Comparison of ENCODE assay signal across 10 cellular contexts in genomic region chr2:235659767-235660322, GRCh38.
DNase-seq lines count a peak whose midpoint lies in the region; ATAC-seq and TF ChIP-seq lines count a peak whose summit lies in the region.
"Had no signal": no experiment of that assay in that cellular context is flagged by ENCODE, and none has a peak within 500 bp of the region (broad histone marks: within the 10 kb centered on the region; RNA-seq: fewer than 3 reads in every experiment).

No MANE protein-coding gene starts in this region.

- H3K27ac Mint-ChIP-seq in CD14-positive monocyte (no peak overlapping the region), T-cell (no peak overlapping the region)

- no peak for TF ChIP-seq CTCF in fibroblast of pulmonary artery (IDR thresholded peaks at IDR 0.05; ENCODE audit: low read length, missing control alignments)
- no peak for TF ChIP-seq CTCF in CD14-positive monocyte (IDR thresholded peaks at IDR 0.05)

- H3K27me3 ChIP-seq in SJSA1 (replicated peaks) = no peaks in the 10 kb centered on the region
- H3K27me3 ChIP-seq in skeletal muscle satellite cell (ENCODE audit: control insufficient read depth, insufficient read depth, low read length) = no peaks in the 10 kb centered on the region
- H3K27me3 ChIP-seq: adrenal gland had no signal

- intact Hi-C loops in CD14-positive monocyte (cut with micrococcal nuclease) = no loop called here

- ATAC-seq in T-cell (replicated peaks in 1 of 4) (no peak), GM18870 (IDR thresholded peaks at IDR 0.05; ENCODE audit: unreplicated experiment) (no peak), HG03039 (IDR thresholded peaks at IDR 0.05; ENCODE audit: unreplicated experiment) (no peak)

- H3K9me3 ChIP-seq in SJSA1 (replicated peaks) = no peaks in the 10 kb centered on the region
- H3K9me3 ChIP-seq in skeletal muscle satellite cell (replicated peaks; ENCODE audit: low read length) = no peaks in the 10 kb centered on the region
- H3K9me3 ChIP-seq: adrenal gland had no signal

- H3K4me2 ChIP-seq in skeletal muscle satellite cell (ENCODE audit: low read length) = peak overlapping the region; percentile 70

- POLR2A ChIA-PET in T-cell (lab: Charles Lee) = no interaction called here

- H3K9me3 Mint-ChIP-seq in CD14-positive monocyte (peaks cover 0 to 3% (median 0%) of the 10 kb centered on the region in 7 donors), T-cell (no peaks in the 10 kb centered on the region)

- H3K27ac ChIP-seq in SJSA1 = peak overlapping the region; percentile 51; the same call in 1 of the 2 replicates

- CTCF ChIA-PET in T-cell (lab: Charles Lee) = no interaction called here

- H3K36me3 ChIP-seq in SJSA1 = no peaks in the 10 kb centered on the region
- no peaks in the 10 kb centered on the region for H3K36me3 ChIP-seq in skeletal muscle satellite cell (ENCODE audit: insufficient read depth, low read length)
- H3K36me3 ChIP-seq: adrenal gland had no signal

- peak overlapping the region; percentile 9 for H3K9ac ChIP-seq in skeletal muscle satellite cell (ENCODE audit: low read depth, low read length)

- H3K4me1 Mint-ChIP-seq in CD14-positive monocyte = no peaks in the 10 kb centered on the region
- H3K4me1 Mint-ChIP-seq in T-cell = no peaks in the 10 kb centered on the region

- peak; percentile 69 for DNase-seq in GM04504 (ENCODE audit: low read depth)
- peak; percentile 95 to 97 for DNase-seq in SJSA1 (ENCODE audit: low read depth in 1 of 2, low spot score in 2 of 2)
- DNase-seq in fibroblast of pulmonary artery (ENCODE audit: low read depth) = peak; percentile 73
- DNase-seq in CD14-positive monocyte (ENCODE audit: low spot score) = no peak
- no peak for DNase-seq in T-cell
- DNase-seq: MV-4-11 had no signal

- H3K4me3 Mint-ChIP-seq in CD14-positive monocyte (peak overlapping the region in 1 of 2 donors; percentile 33), T-cell (no peak overlapping the region)

- H3K4me3 ChIP-seq in SJSA1 = no peak overlapping the region
- no peak overlapping the region for H3K4me3 ChIP-seq in fibroblast of pulmonary artery (replicated peaks; ENCODE audit: low read depth, low read length)
- H3K4me3 ChIP-seq in skeletal muscle satellite cell (ENCODE audit: low read length) = peak overlapping the region; percentile 46
- H3K4me3 ChIP-seq: adrenal gland had no signal

- peaks cover 33 to 51% (median 40%) of the 10 kb centered on the region in 3 donors for H3K27me3 Mint-ChIP-seq in CD14-positive monocyte (ENCODE audit: low read depth in 3 of 3)
- peaks cover 43 to 68% of the 10 kb centered on the region in 2 donors for H3K27me3 Mint-ChIP-seq in T-cell

- peaks cover 45% of the 10 kb centered on the region for H3K4me1 ChIP-seq in SJSA1 (replicated peaks)
- peaks cover 19% of the 10 kb centered on the region for H3K4me1 ChIP-seq in skeletal muscle satellite cell (ENCODE audit: control insufficient read depth, insufficient read depth, low read length)

- H3K36me3 Mint-ChIP-seq in CD14-positive monocyte (no peaks in the 10 kb centered on the region), T-cell (no peaks in the 10 kb centered on the region)

Comparison
In these comparisons a context has a peak if more than half of its experiments do, and no peak if none do; other contexts are left out.
1. DNase-seq: peak in GM04504 (single experiment), SJSA1 (2 of 2) and fibroblast of pulmonary artery (single experiment); none in CD14-positive monocyte (single experiment) and T-cell (0 of 34).